ENCODE assay signal across 8 cellular contexts in the genomic region with DNA sequence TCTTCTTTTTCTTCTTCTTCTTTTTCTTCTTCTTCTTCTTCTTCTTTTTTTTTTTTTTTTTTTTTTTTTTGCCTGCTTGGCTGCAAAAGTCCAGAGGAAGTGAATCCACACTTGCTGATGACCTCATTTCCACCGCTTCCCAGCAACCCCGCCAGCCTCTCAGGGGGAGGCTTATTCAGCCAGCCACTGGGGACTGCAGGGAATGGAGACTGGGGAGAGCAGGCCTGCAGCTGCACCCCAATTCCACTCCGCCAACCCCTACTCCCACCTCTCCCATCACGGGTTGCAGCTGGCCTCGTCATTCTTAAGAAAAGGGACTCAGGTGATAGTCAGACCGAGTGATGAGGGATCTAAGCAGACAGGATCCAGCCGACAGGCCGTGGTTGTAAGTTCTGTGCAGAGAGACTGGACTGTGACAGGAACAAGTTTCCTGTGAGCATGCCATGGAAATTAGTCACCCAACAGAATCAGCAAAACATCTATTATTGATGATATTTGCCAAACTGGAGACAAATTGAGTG. TPM values are rescaled to one million over a fixed set of nuclear protein-coding genes. Genes with fewer than 3 reads are reported as not detected.
DNase-seq lines count a peak whose midpoint lies in the region; ATAC-seq and TF ChIP-seq lines count a peak whose summit lies in the region.

No MANE protein-coding gene starts in this region.

- peak; percentile 28 for DNase-seq in GM04504 (ENCODE audit: low read depth)
- peak; percentile 81 for DNase-seq in astrocyte of the spinal cord (ENCODE audit: low read depth, low spot score)
- peak; percentile 72 to 81 for DNase-seq in tibial artery
- DNase-seq in activated CD4-positive, CD25-positive, alpha-beta regulatory T cell (lab: John Stamatoyannopoulos, UW), result no peak

- H3K9me3 ChIP-seq in liver (ENCODE audit: control insufficient read depth in 4 of 4, low read length in 3 of 4), result no peaks in the 10 kb centered on the region
- no peaks in the 10 kb centered on the region for H3K9me3 ChIP-seq in tibial artery

- H3K27ac ChIP-seq in liver (ENCODE audit: low read depth in 1 of 2, low read length in 2 of 2), result peak overlapping the region; percentile 6 to 46
- no peak overlapping the region for H3K27ac ChIP-seq in tibial artery

- in situ Hi-C loops in astrocyte of the spinal cord (cut with HindIII; ENCODE audit: low sequenced_read_pairs), result no loop called here

- TF ChIP-seq RAD21 in liver (IDR thresholded peaks at IDR 0.05), result no peak

- TF ChIP-seq CTCF in astrocyte of the spinal cord (IDR thresholded peaks at IDR 0.05; ENCODE audit: low read depth, low read length) (no peak), liver (IDR thresholded peaks at IDR 0.05; ENCODE audit: low read depth, low read length, missing input control) (no peak), tibial artery (IDR thresholded peaks at IDR 0.05) (no peak)

- no peak overlapping the region for H3K9ac ChIP-seq in liver (ENCODE audit: low read depth in 1 of 2, low read length in 2 of 2)

- WGBS in liver, result 72% methylated on average over 8 of the region's 8 CpGs

- H3K27me3 ChIP-seq in liver (ENCODE audit: control insufficient read depth in 4 of 4, insufficient read depth in 4 of 4, low read length in 3 of 4) (no peaks in the 10 kb centered on the region), tibial artery (no peaks in the 10 kb centered on the region)

- H3K4me1 ChIP-seq in liver (ENCODE audit: control insufficient read depth in 4 of 4, insufficient read depth in 4 of 4, low read length in 3 of 4) (peaks cover 0 to 4% (median 0%) of the 10 kb centered on the region in 4 donors), tibial artery (peaks cover 0 to 20% (median 6%) of the 10 kb centered on the region in 4 donors)

- no peak overlapping the region for H3K4me3 ChIP-seq in astrocyte of the spinal cord (ENCODE audit: low read depth, low read length)
- no peak overlapping the region for H3K4me3 ChIP-seq in liver (ENCODE audit: low read depth in 1 of 3, low read length in 3 of 3)
- H3K4me3 ChIP-seq in tibial artery, result peak overlapping the region in 1 of 2 donors; percentile 25

- ATAC-seq in HG03342 (IDR thresholded peaks at IDR 0.05; ENCODE audit: unreplicated experiment), result peak; percentile 17
- ATAC-seq in GM18520 (IDR thresholded peaks at IDR 0.05; ENCODE audit: unreplicated experiment), result no peak
- no peak for ATAC-seq in GM18870 (IDR thresholded peaks at IDR 0.05; ENCODE audit: unreplicated experiment)

- H3K36me3 ChIP-seq in liver (ENCODE audit: control insufficient read depth in 4 of 4, insufficient read depth in 3 of 4, low read depth in 1 of 4, low read length in 3 of 4), result no peaks in the 10 kb centered on the region
- no peaks in the 10 kb centered on the region for H3K36me3 ChIP-seq in tibial artery

- intact Hi-C loops in tibial artery (cut with DNase I; ENCODE audit: low total_unique reads), result no loop called here

TF ChIP-seq in liver, 16 proteins besides CTCF, POLR2A, EP300 and RAD21:
- TF ChIP-seq, protein P1, sequence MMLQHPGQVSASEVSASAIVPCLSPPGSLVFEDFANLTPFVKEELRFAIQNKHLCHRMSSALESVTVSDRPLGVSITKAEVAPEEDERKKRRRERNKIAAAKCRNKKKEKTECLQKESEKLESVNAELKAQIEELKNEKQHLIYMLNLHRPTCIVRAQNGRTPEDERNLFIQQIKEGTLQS (IDR thresholded peaks at IDR 0.05), result no peak
- TF ChIP-seq JUND (IDR thresholded peaks at IDR 0.05), result no peak
- TF ChIP-seq, protein P2, sequence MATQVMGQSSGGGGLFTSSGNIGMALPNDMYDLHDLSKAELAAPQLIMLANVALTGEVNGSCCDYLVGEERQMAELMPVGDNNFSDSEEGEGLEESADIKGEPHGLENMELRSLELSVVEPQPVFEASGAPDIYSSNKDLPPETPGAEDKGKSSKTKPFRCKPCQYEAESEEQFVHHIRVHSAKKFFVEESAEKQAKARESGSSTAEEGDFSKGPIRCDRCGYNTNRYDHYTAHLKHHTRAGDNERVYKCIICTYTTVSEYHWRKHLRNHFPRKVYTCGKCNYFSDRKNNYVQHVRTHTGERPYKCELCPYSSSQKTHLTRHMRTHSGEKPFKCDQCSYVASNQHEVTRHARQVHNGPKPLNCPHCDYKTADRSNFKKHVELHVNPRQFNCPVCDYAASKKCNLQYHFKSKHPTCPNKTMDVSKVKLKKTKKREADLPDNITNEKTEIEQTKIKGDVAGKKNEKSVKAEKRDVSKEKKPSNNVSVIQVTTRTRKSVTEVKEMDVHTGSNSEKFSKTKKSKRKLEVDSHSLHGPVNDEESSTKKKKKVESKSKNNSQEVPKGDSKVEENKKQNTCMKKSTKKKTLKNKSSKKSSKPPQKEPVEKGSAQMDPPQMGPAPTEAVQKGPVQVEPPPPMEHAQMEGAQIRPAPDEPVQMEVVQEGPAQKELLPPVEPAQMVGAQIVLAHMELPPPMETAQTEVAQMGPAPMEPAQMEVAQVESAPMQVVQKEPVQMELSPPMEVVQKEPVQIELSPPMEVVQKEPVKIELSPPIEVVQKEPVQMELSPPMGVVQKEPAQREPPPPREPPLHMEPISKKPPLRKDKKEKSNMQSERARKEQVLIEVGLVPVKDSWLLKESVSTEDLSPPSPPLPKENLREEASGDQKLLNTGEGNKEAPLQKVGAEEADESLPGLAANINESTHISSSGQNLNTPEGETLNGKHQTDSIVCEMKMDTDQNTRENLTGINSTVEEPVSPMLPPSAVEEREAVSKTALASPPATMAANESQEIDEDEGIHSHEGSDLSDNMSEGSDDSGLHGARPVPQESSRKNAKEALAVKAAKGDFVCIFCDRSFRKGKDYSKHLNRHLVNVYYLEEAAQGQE (IDR thresholded peaks at IDR 0.05), result no peak
- TF ChIP-seq NR2F2 (IDR thresholded peaks at IDR 0.05), result no peak

RNA-seq across cellular contexts. Expression of a gene that starts 59.0 kb away (rescaled TPM):
- 10 to 100 TPM; 86.0 to 97.0 TPM for total RNA-seq in liver
- polyA plus RNA-seq in liver, result 10 to 100 TPM; 22.7 to 26.5 TPM

Comparison
In these comparisons a context has a peak if more than half of its experiments do, and no peak if none do; other contexts are left out.
1. DNase-seq: peak in GM04504 (single experiment), astrocyte of the spinal cord (single experiment) and tibial artery (2 of 2); none in activated CD4-positive, CD25-positive, alpha-beta regulatory T cell (0 of 4).
2. H3K27ac ChIP-seq: peak in liver (2 of 2); none in tibial artery (0 of 2).